In the genomic region with DNA sequence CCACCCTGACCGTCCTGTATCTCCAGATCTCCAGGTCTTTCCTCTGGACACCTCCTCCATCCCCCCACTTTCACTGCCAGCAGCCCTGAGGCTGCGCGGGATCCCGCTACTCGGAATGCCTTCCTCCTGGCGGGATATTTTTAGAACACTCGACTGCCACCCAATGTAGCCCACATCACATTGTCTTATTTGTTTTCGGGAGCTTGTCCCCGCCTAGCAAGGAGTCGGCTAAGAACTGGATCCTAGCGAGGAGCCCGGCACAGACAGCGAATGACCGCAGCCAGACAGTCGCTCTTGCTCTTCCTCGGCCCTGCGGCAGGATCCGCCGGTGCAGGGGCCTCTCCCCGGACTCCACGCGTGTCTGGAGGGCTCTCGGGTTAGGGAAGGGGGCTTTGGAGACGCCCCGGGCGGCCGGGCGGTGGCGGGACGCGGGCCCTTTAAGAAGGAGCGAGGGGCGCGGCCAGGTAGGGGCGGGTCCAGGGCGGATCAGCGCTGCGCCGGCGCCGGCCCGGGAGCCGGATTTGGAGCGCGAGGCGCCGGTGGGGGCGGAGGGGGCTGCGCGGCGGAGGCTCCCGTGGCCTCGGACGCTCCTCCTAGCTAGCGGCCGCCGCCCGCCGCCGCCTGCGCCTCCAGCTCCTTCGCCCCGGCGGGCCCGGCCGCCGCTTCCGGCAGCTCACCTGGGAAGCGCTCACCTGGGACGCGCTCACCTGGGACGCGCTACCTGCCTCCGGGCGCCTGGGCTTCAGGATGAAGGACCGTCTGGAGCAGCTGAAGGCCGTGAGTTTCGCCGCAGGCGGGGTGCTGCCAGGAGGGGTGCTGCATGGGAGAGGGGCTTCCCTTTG, we compare ENCODE assay signal across 9 cellular contexts. TPM values are rescaled to one million over a fixed set of nuclear protein-coding genes. Genes with fewer than 3 reads are reported as not detected.
DNase-seq lines count a peak whose midpoint lies in the region; ATAC-seq, FAIRE-seq and TF ChIP-seq lines count a peak whose summit lies in the region.
"Had no signal": no experiment of that assay in that cellular context is flagged by ENCODE, and none has a peak within 500 bp of the region (broad histone marks: within the 10 kb centered on the region; RNA-seq: fewer than 3 reads in every experiment).

Gene STX3, plus strand, starts transcription at position 518 of the 842 bp plus-strand sequence. Its CDS starts 230 bp downstream, at position 748.

- no peaks in the 10 kb centered on the region for H3K9me3 ChIP-seq in CD4-positive, alpha-beta T cell (ENCODE audit: control insufficient read depth, low read length)
- no peaks in the 10 kb centered on the region for H3K9me3 ChIP-seq in Panc1 (ENCODE audit: control insufficient read depth, insufficient read depth, low read depth, low read length)
- H3K9me3 ChIP-seq in fibroblast of lung (ENCODE audit: control insufficient read depth, insufficient read depth, low read depth, low read length): no peaks in the 10 kb centered on the region

- peaks cover 14% of the 10 kb centered on the region for H3K79me2 ChIP-seq in fibroblast of lung (ENCODE audit: control insufficient read depth, insufficient read depth, low read length)

- in situ Hi-C loops in Panc1 (cut with HindIII; ENCODE audit: low pct_unique_long_range_greater_than_20kb, low sequenced_read_pairs): no loop called here

- no peak for TF ChIP-seq CTCF in CD4-positive, alpha-beta T cell (IDR thresholded peaks at IDR 0.05)
- TF ChIP-seq CTCF in Panc1 (IDR thresholded peaks at IDR 0.05) (no peak), fibroblast of lung (conservative IDR thresholded peaks at IDR 0.05 in 1 of 2, IDR thresholded peaks at IDR 0.05 in 1 of 2; ENCODE audit: low read depth in 1 of 2, low read length in 2 of 2) (no peak)

- peak; percentile 85 for ATAC-seq in CD4-positive, alpha-beta T cell (ENCODE audit: poor library complexity)
- ATAC-seq in GM21367 (IDR thresholded peaks at IDR 0.05; ENCODE audit: unreplicated experiment) (peak; percentile 72), Panc1 (peak; percentile 93)
- ATAC-seq in naive thymus-derived CD8-positive, alpha-beta T cell: peak; percentile 89 to 91
- peak; percentile 85 for ATAC-seq in stimulated activated memory B cell treated with anti-CD40 and anti-IgM and Interleukin-4, amounts not matched to agents 10 μg/mL and 1 μg/mL and 100 μg/mL, for 72 hours

- intact Hi-C loops in CD4-positive, alpha-beta T cell (cut with DNase I, micrococcal nuclease): loop anchor here (1.0 to 5.0 kb wide), 6 partner anchors 47 to 437 kb away; partner anchors contain the start of gene MRPL16 (in 1 of the 2)
- intact Hi-C loops in Panc1 (cut with micrococcal nuclease; ENCODE audit: unreplicated experiment): loop anchor here (1.0 kb wide), 1 partner anchor 47 kb away; no protein-coding TSS in a partner anchor
- intact Hi-C loops in activated T-helper 2 cell treated with anti-CD3 and anti-CD28 coated beads, Interferon-gamma antibody, Interleukin-2, Interleukin-4, amounts not matched to agents 10 μg/mL and 5 μg/mL and 100 μg/mL, durations not matched to agents 14 hours and 24 hours and 36 hours (cut with micrococcal nuclease): loop anchor here (1.0 to 2.0 kb wide), 7 partner anchors 12 to 218 kb away; partner anchors contain the start of genes MRPL16 and PATL1

- H3K9me3 Mint-ChIP-seq in CD4-positive, alpha-beta T cell: no peaks in the 10 kb centered on the region
- H3K9me3 Mint-ChIP-seq in activated T-helper 2 cell treated with anti-CD3 and anti-CD28 coated beads, Interferon-gamma antibody, Interleukin-2, Interleukin-4, amounts not matched to agents 10 μg/mL and 5 μg/mL and 100 μg/mL, durations not matched to agents 14 hours and 24 hours and 36 hours: no peaks in the 10 kb centered on the region
- no peaks in the 10 kb centered on the region for H3K9me3 Mint-ChIP-seq in naive thymus-derived CD8-positive, alpha-beta T cell
- H3K9me3 Mint-ChIP-seq in stimulated activated memory B cell treated with anti-CD40 and anti-IgM and Interleukin-4, amounts not matched to agents 10 μg/mL and 1 μg/mL and 100 μg/mL, for 72 hours: no peaks in the 10 kb centered on the region

- BruUV-seq in Panc1 (replicated peaks; lab: Mats Ljungman, UMichigan): no TSS peak

- peak within 1 kb of the TSS; percentile 93 for H3K4me3 Mint-ChIP-seq in CD4-positive, alpha-beta T cell
- peak within 1 kb of the TSS; percentile 92 for H3K4me3 Mint-ChIP-seq in activated T-helper 2 cell treated with anti-CD3 and anti-CD28 coated beads, Interferon-gamma antibody, Interleukin-2, Interleukin-4, amounts not matched to agents 10 μg/mL and 5 μg/mL and 100 μg/mL, durations not matched to agents 14 hours and 24 hours and 36 hours (ENCODE audit: low read depth)
- peak within 1 kb of the TSS; percentile 86 to 100 (median 94) for H3K4me3 Mint-ChIP-seq in naive thymus-derived CD8-positive, alpha-beta T cell
- H3K4me3 Mint-ChIP-seq in stimulated activated memory B cell treated with anti-CD40 and anti-IgM and Interleukin-4, amounts not matched to agents 10 μg/mL and 1 μg/mL and 100 μg/mL, for 72 hours: peak within 1 kb of the TSS; percentile 79

- H3K4me2 ChIP-seq in fibroblast of lung (ENCODE audit: extremely low read depth, insufficient read depth, low read length): peak within 1 kb of the TSS; percentile 59

- peak; percentile 4 for FAIRE-seq in HTR-8/SVneo (lab: Jason Lieb, UNC)
- FAIRE-seq: colon had no signal

- H3K4me1 Mint-ChIP-seq in CD4-positive, alpha-beta T cell (ENCODE audit: low read depth): peaks cover 26% of the 10 kb centered on the region
- H3K4me1 Mint-ChIP-seq in activated T-helper 2 cell treated with anti-CD3 and anti-CD28 coated beads, Interferon-gamma antibody, Interleukin-2, Interleukin-4, amounts not matched to agents 10 μg/mL and 5 μg/mL and 100 μg/mL, durations not matched to agents 14 hours and 24 hours and 36 hours (ENCODE audit: low read depth): peaks cover 15% of the 10 kb centered on the region
- peaks cover 13 to 28% (median 24%) of the 10 kb centered on the region in 4 donors for H3K4me1 Mint-ChIP-seq in naive thymus-derived CD8-positive, alpha-beta T cell
- H3K4me1 Mint-ChIP-seq in stimulated activated memory B cell treated with anti-CD40 and anti-IgM and Interleukin-4, amounts not matched to agents 10 μg/mL and 1 μg/mL and 100 μg/mL, for 72 hours: peaks cover 39% of the 10 kb centered on the region

- H4K20me1 ChIP-seq in fibroblast of lung (ENCODE audit: control insufficient read depth, extremely low read depth, insufficient read depth, low read length): no peaks in the 10 kb centered on the region

- H3K4me3 ChIP-seq in Panc1 (ENCODE audit: low read depth in 2 of 2, low read length in 2 of 2): peak within 1 kb of the TSS; percentile 81 to 98
- peak within 1 kb of the TSS; percentile 54 to 88 (median 82) for H3K4me3 ChIP-seq in fibroblast of lung (replicated peaks in 1 of 4; ENCODE audit: control extremely low read depth in 1 of 4, insufficient read depth in 1 of 4, low read depth in 3 of 4, low read length in 4 of 4)

- H3K4me1 ChIP-seq in Panc1 (ENCODE audit: control insufficient read depth, insufficient read depth, low read length) (peaks cover 14% of the 10 kb centered on the region), fibroblast of lung (ENCODE audit: control insufficient read depth, extremely low read depth, insufficient read depth, low read length) (peaks cover 2% of the 10 kb centered on the region)

- H3K27me3 Mint-ChIP-seq in CD4-positive, alpha-beta T cell: peaks cover 11% of the 10 kb centered on the region
- peaks cover 25% of the 10 kb centered on the region for H3K27me3 Mint-ChIP-seq in activated T-helper 2 cell treated with anti-CD3 and anti-CD28 coated beads, Interferon-gamma antibody, Interleukin-2, Interleukin-4, amounts not matched to agents 10 μg/mL and 5 μg/mL and 100 μg/mL, durations not matched to agents 14 hours and 24 hours and 36 hours (ENCODE audit: low read depth)
- H3K27me3 Mint-ChIP-seq in naive thymus-derived CD8-positive, alpha-beta T cell: peaks cover 3 to 9% (median 4%) of the 10 kb centered on the region in 5 donors
- peaks cover 9% of the 10 kb centered on the region for H3K27me3 Mint-ChIP-seq in stimulated activated memory B cell treated with anti-CD40 and anti-IgM and Interleukin-4, amounts not matched to agents 10 μg/mL and 1 μg/mL and 100 μg/mL, for 72 hours

- no peak within 1 kb of the TSS for H3K27ac ChIP-seq in CD4-positive, alpha-beta T cell (ENCODE audit: low read depth, low read length)
- H3K27ac ChIP-seq in Panc1 (ENCODE audit: low read length): peak within 1 kb of the TSS; percentile 82
- H3K27ac ChIP-seq in fibroblast of lung (ENCODE audit: insufficient read depth, low read length): peak within 1 kb of the TSS; percentile 82

- POLR2A ChIA-PET in CD4-positive, alpha-beta T cell (lab: Charles Lee): interaction anchor here (0.7 to 3.2 kb wide), 10 partner anchors 12 to 196 kb away, joined by 3 to 21 read pairs (median 6); partner anchors contain the start of genes MRPL16, OSBP and PATL1
- POLR2A ChIA-PET in Panc1 (lab: Charles Lee): interaction anchor here (0.7 to 1.7 kb wide), 3 partner anchors 42 to 86 kb away, joined by 5 to 16 read pairs (median 14); partner anchors contain the start of gene PATL1
- POLR2A ChIA-PET in naive thymus-derived CD8-positive, alpha-beta T cell (lab: Charles Lee): interaction anchor here (0.7 to 3.0 kb wide), 7 partner anchors 12 to 86 kb away, joined by 3 to 13 read pairs (median 5); partner anchors contain the start of genes MRPL16 and PATL1

- peaks cover 3% of the 10 kb centered on the region for H3K36me3 Mint-ChIP-seq in CD4-positive, alpha-beta T cell (ENCODE audit: low read depth)
- H3K36me3 Mint-ChIP-seq in activated T-helper 2 cell treated with anti-CD3 and anti-CD28 coated beads, Interferon-gamma antibody, Interleukin-2, Interleukin-4, amounts not matched to agents 10 μg/mL and 5 μg/mL and 100 μg/mL, durations not matched to agents 14 hours and 24 hours and 36 hours (ENCODE audit: low read depth): peaks cover 3% of the 10 kb centered on the region
- no peaks in the 10 kb centered on the region for H3K36me3 Mint-ChIP-seq in naive thymus-derived CD8-positive, alpha-beta T cell
- H3K36me3 Mint-ChIP-seq in stimulated activated memory B cell treated with anti-CD40 and anti-IgM and Interleukin-4, amounts not matched to agents 10 μg/mL and 1 μg/mL and 100 μg/mL, for 72 hours: no peaks in the 10 kb centered on the region

- H3K27ac Mint-ChIP-seq in CD4-positive, alpha-beta T cell: peak within 1 kb of the TSS; percentile 40
- peak within 1 kb of the TSS; percentile 63 for H3K27ac Mint-ChIP-seq in activated T-helper 2 cell treated with anti-CD3 and anti-CD28 coated beads, Interferon-gamma antibody, Interleukin-2, Interleukin-4, amounts not matched to agents 10 μg/mL and 5 μg/mL and 100 μg/mL, durations not matched to agents 14 hours and 24 hours and 36 hours
- H3K27ac Mint-ChIP-seq in naive thymus-derived CD8-positive, alpha-beta T cell: peak within 1 kb of the TSS; percentile 70 to 90 (median 86)
- peak within 1 kb of the TSS; percentile 53 for H3K27ac Mint-ChIP-seq in stimulated activated memory B cell treated with anti-CD40 and anti-IgM and Interleukin-4, amounts not matched to agents 10 μg/mL and 1 μg/mL and 100 μg/mL, for 72 hours

- H3K27me3 ChIP-seq in CD4-positive, alpha-beta T cell (ENCODE audit: control insufficient read depth, insufficient read depth, low read length): peaks cover 9% of the 10 kb centered on the region
- no peaks in the 10 kb centered on the region for H3K27me3 ChIP-seq in Panc1 (ENCODE audit: control insufficient read depth, insufficient read depth, low read length)
- H3K27me3 ChIP-seq in fibroblast of lung (ENCODE audit: control insufficient read depth, insufficient read depth, low read length): no peaks in the 10 kb centered on the region

- peak within 1 kb of the TSS; percentile 83 for H3K9ac ChIP-seq in fibroblast of lung (ENCODE audit: insufficient read depth, low read length)

- peak; percentile 40 to 73 (median 60) for DNase-seq in CD4-positive, alpha-beta T cell
- DNase-seq in HTR-8/SVneo (ENCODE audit: insufficient read length, low spot score) (peak; percentile 79), Panc1 (ENCODE audit: low read depth, low spot score) (peak; percentile 33), fibroblast of lung (ENCODE audit: low read depth in 2 of 2) (peak; percentile 54 to 61)
- DNase-seq in activated T-helper 2 cell treated with anti-CD3 and anti-CD28 coated beads, Interferon-gamma antibody, Interleukin-2, Interleukin-4, amounts not matched to agents 10 μg/mL and 5 μg/mL and 100 μg/mL, durations not matched to agents 14 hours and 24 hours and 36 hours (ENCODE audit: low spot score): peak; percentile 61
- peak; percentile 58 to 81 (median 69) for DNase-seq in naive thymus-derived CD8-positive, alpha-beta T cell

- H3K36me3 ChIP-seq in Panc1 (ENCODE audit: control insufficient read depth, insufficient read depth, low read length) (peaks cover 2% of the 10 kb centered on the region; the same call in 1 of the 2 replicates), fibroblast of lung (ENCODE audit: control insufficient read depth, insufficient read depth, low read length) (no peaks in the 10 kb centered on the region)

- H2AFZ ChIP-seq in fibroblast of lung (ENCODE audit: low read length): peak within 1 kb of the TSS; percentile 49

- CTCF ChIA-PET in CD4-positive, alpha-beta T cell (lab: Charles Lee): interaction anchor here (0.6 to 4.1 kb wide), 5 partner anchors 11 to 1975 kb away, joined by 3 to 50 read pairs (median 5); partner anchors contain the start of gene MRPL16
- CTCF ChIA-PET in Panc1 (lab: Charles Lee): interaction anchor here (0.7 to 2.0 kb wide), 3 partner anchors 47 to 166 kb away, joined by 3 to 8 read pairs (median 4); partner anchors contain the start of gene MRPL16

RNA-seq across cellular contexts. Expression of gene STX3, which starts in this region (rescaled TPM):
- 1 to 10 TPM; 4.6 to 6.4 TPM for total RNA-seq in CD4-positive, alpha-beta T cell
- total RNA-seq in Panc1 (2021; ENCODE audit: unreplicated experiment): 34.8 TPM
- polyA plus RNA-seq in Panc1 (2012; ENCODE audit: insufficient read length): 18.8 TPM
- 9.9 and 14.1 TPM in 2 replicates for total RNA-seq in activated T-helper 2 cell treated with anti-CD3 and anti-CD28 coated beads, Interferon-gamma antibody, Interleukin-2, Interleukin-4, amounts not matched to agents 10 μg/mL and 5 μg/mL and 100 μg/mL, durations not matched to agents 14 hours and 24 hours and 36 hours
- 19.0 and 23.9 TPM in 2 replicates for total RNA-seq in fibroblast of lung
- 21.9 and 22.0 TPM in 2 replicates for polyA plus RNA-seq in fibroblast of lung
- 11.1 and 14.8 TPM in 2 replicates for polyA plus RNA-seq in fibroblast of lung (2012)
- 4.7 and 7.6 TPM in 2 replicates for polyA minus RNA-seq in fibroblast of lung (ENCODE audit: low replicate concordance)
- total RNA-seq in naive thymus-derived CD8-positive, alpha-beta T cell: 10 to 100 TPM; 10.3 to 11.2 TPM
- 1 to 10 TPM; 2.8 to 3.6 (median 3.0) TPM for polyA plus RNA-seq in naive thymus-derived CD8-positive, alpha-beta T cell
